Comparison of ENCODE assay signal across 8 cellular contexts in genomic region chr20:462199-462991, GRCh38. TPM values are rescaled to one million over a fixed set of nuclear protein-coding genes. Genes with fewer than 3 reads are reported as not detected.
A peak's percentile ranks its signal among the peaks of the same experiment; 100 is the strongest.
DNase-seq lines count a peak whose midpoint lies in the region; ATAC-seq and TF ChIP-seq lines count a peak whose summit lies in the region.

TBC1D20 (minus strand) TSS chr20:462533; CDS start chr20:462405, 128 bp downstream.

- peak; percentile 87 for ATAC-seq in GM21717 (IDR thresholded peaks at IDR 0.05; ENCODE audit: unreplicated experiment)

- no peaks in the 10 kb centered on the region for H3K27me3 ChIP-seq in mucosa of rectum (ENCODE audit: control insufficient read depth in 2 of 2, insufficient read depth in 2 of 2, low read length in 2 of 2)

- H3K9ac ChIP-seq in mucosa of rectum (ENCODE audit: low read depth in 1 of 2, low read length in 2 of 2), result peak within 1 kb of the TSS; percentile 71 to 77

- H3K36me3 ChIP-seq in mucosa of rectum (ENCODE audit: control insufficient read depth in 2 of 2, insufficient read depth in 2 of 2, low read length in 2 of 2), result no peaks in the 10 kb centered on the region

- H3K4me1 ChIP-seq in mucosa of rectum (ENCODE audit: control insufficient read depth in 2 of 2, insufficient read depth in 2 of 2, low read length in 2 of 2), result peaks cover 13 to 17% of the 10 kb centered on the region in 2 donors

- DNase-seq in DMS53 treated with DMSO at 0.1 percent for 48 hours (lab: John Stamatoyannopoulos, UW; ENCODE audit: unreplicated experiment) (peak; percentile 82), OCI-M2 (lab: John Stamatoyannopoulos, UW; ENCODE audit: unreplicated experiment) (peak; percentile 81), activated T-cell treated with anti-CD3 and anti-CD28 coated beads for 4 hours (peak; percentile 75), erythroblast (lab: John Stamatoyannopoulos, UW) (peak; percentile 91 to 95)
- peak; percentile 83 for DNase-seq in Jurkat, Clone E6-1 (ENCODE audit: low read depth, low spot score)
- DNase-seq in stimulated activated CD8-positive, alpha-beta memory T cell treated with anti-CD3 and anti-CD28 coated beads, Interleukin-4, amount 100 ng/mL, for 48 hours, result peak; percentile 86

- H3K27ac ChIP-seq in mucosa of rectum (ENCODE audit: low read depth in 2 of 2, low read length in 2 of 2), result peak within 1 kb of the TSS; percentile 87 to 88

- peak; percentile 89 for TF ChIP-seq POLR2A in erythroblast (IDR thresholded peaks at IDR 0.05; ENCODE audit: low read length)

- peak within 1 kb of the TSS; percentile 75 for H3K4me3 ChIP-seq in Jurkat, Clone E6-1 (ENCODE audit: low read length)
- H3K4me3 ChIP-seq in mucosa of rectum (ENCODE audit: low read length in 2 of 2), result peak within 1 kb of the TSS; percentile 77 to 86

- no peaks in the 10 kb centered on the region for H3K9me3 ChIP-seq in mucosa of rectum (ENCODE audit: control insufficient read depth in 2 of 2, low read length in 2 of 2)

RNA-seq across cellular contexts. Expression of gene TBC1D20, which starts in this region (rescaled TPM):
- polyA plus RNA-seq in Jurkat, Clone E6-1 (2012; ENCODE audit: insufficient read depth, insufficient read length), result 18.2 TPM

Comparison
In these comparisons a context has a peak if more than half of its experiments do, and no peak if none do; other contexts are left out.
1. Peak in every context shown above with its lines: DNase-seq, ATAC-seq, H3K4me3 ChIP-seq and H3K27ac ChIP-seq.